ENCODE assay signal across 10 cellular contexts in the genomic region with DNA sequence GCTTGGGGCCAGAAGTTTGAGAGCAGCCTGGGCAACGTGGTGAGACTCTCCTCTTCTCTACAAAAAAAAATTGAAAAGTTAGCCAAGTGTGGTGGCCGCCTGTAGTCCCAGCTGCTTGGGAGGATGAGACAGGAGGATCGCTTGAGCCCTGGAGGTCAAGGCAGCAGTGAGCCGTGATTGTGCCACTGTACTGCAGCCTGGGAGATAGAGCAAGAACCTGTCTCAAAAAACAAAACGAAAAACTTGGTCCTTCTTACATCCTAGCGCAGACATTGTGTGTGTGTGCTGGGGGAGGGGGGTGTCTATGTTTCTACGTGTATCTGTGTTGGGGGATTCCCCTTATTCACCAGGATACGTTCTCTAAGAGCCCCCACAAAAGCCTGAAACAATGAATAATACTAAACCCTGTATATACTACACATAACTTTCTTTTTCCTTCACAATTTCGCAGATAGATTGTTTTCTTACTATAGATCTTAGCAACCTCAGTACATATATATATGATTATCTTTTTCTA. TPM values are rescaled to one million over a fixed set of nuclear protein-coding genes. Genes with fewer than 3 reads are reported as not detected.
DNase-seq lines count a peak whose midpoint lies in the region; ATAC-seq and TF ChIP-seq lines count a peak whose summit lies in the region.
"Had no signal": no experiment of that assay in that cellular context is flagged by ENCODE, and none has a peak within 500 bp of the region (broad histone marks: within the 10 kb centered on the region; RNA-seq: fewer than 3 reads in every experiment).

No MANE protein-coding gene starts in this region.

- H3K4me3 ChIP-seq in adrenal gland (peak overlapping the region in 2 of 4 donors; percentile 52 to 53), liver (ENCODE audit: low read depth in 1 of 3, low read length in 3 of 3) (peak overlapping the region in 2 of 3 donors; percentile 64 to 80), stomach smooth muscle (ENCODE audit: low read length in 2 of 2) (peak overlapping the region; percentile 78 to 86)
- H3K4me3 ChIP-seq: BLaER1 had no signal

- peak overlapping the region; percentile 90 for H3K27ac Mint-ChIP-seq in activated CD4-positive, alpha-beta T cell treated with anti-CD3 and anti-CD28 coated beads, Interleukin-2, amount 10 ng/mL, durations not matched to agents 24 days and 14 days

- intact Hi-C loops in activated CD4-positive, alpha-beta T cell treated with anti-CD3 and anti-CD28 coated beads, Interleukin-2, amount 10 ng/mL, durations not matched to agents 24 days and 14 days (cut with micrococcal nuclease), result no loop called here
- intact Hi-C loops in adrenal gland (cut with DNase I), result no loop called here

- DNase-seq in activated CD4-positive, alpha-beta T cell treated with anti-CD3 and anti-CD28 coated beads, Interleukin-2, amount 10 ng/mL, durations not matched to agents 24 days and 14 days, result no peak
- no peak for DNase-seq in activated CD4-positive, alpha-beta T cell treated with anti-CD3 and anti-CD28 coated beads for 1 hour
- DNase-seq in adrenal gland (peak in 3 of 7 donors; percentile 22 to 48 (median 41)), NCI-H82 treated with DMSO at 0.1 percent for 48 hours (lab: John Stamatoyannopoulos, UW; ENCODE audit: unreplicated experiment) (no peak), D341Med (ENCODE audit: low spot score) (no peak)
- DNase-seq: cerebellar nuclear complex had no signal

- H3K4me1 ChIP-seq in adrenal gland (replicated peaks in 1 of 2) (peaks cover 24 to 39% of the 10 kb centered on the region in 2 donors), liver (ENCODE audit: control insufficient read depth in 4 of 4, insufficient read depth in 4 of 4, low read length in 3 of 4) (peaks cover 0 to 11% (median 7%) of the 10 kb centered on the region in 4 donors), stomach smooth muscle (ENCODE audit: control insufficient read depth, insufficient read depth, low read length) (peaks cover 26% of the 10 kb centered on the region)

- no peaks in the 10 kb centered on the region for H3K36me3 ChIP-seq in adrenal gland (replicated peaks in 1 of 2)
- H3K36me3 ChIP-seq in liver (ENCODE audit: control insufficient read depth in 4 of 4, insufficient read depth in 3 of 4, low read depth in 1 of 4, low read length in 3 of 4), result no peaks in the 10 kb centered on the region
- H3K36me3 ChIP-seq in stomach smooth muscle (ENCODE audit: control insufficient read depth in 2 of 2, insufficient read depth in 2 of 2, low read length in 2 of 2), result peaks cover 4 to 5% of the 10 kb centered on the region in 2 donors
- H3K36me3 ChIP-seq: BLaER1 had no signal

- no peaks in the 10 kb centered on the region for H3K9me3 ChIP-seq in adrenal gland (replicated peaks in 1 of 3)
- H3K9me3 ChIP-seq in liver (ENCODE audit: control insufficient read depth in 4 of 4, low read length in 3 of 4), result no peaks in the 10 kb centered on the region
- no peaks in the 10 kb centered on the region for H3K9me3 ChIP-seq in stomach smooth muscle (ENCODE audit: control insufficient read depth in 2 of 2, low read length in 2 of 2)
- H3K9me3 ChIP-seq: BLaER1 had no signal

- peaks cover 9% of the 10 kb centered on the region for H3K27me3 Mint-ChIP-seq in activated CD4-positive, alpha-beta T cell treated with anti-CD3 and anti-CD28 coated beads, Interleukin-2, amount 10 ng/mL, durations not matched to agents 24 days and 14 days

- TF ChIP-seq CTCF in adrenal gland (IDR thresholded peaks at IDR 0.05) (no peak), liver (IDR thresholded peaks at IDR 0.05; ENCODE audit: low read depth, low read length, missing input control) (no peak)

- no peaks in the 10 kb centered on the region for H3K9me3 Mint-ChIP-seq in activated CD4-positive, alpha-beta T cell treated with anti-CD3 and anti-CD28 coated beads, Interleukin-2, amount 10 ng/mL, durations not matched to agents 24 days and 14 days

- H3K4me3 Mint-ChIP-seq in activated CD4-positive, alpha-beta T cell treated with anti-CD3 and anti-CD28 coated beads, Interleukin-2, amount 10 ng/mL, durations not matched to agents 24 days and 14 days, result peak overlapping the region; percentile 89

- TF ChIP-seq RAD21 in liver (IDR thresholded peaks at IDR 0.05), result no peak

- TF ChIP-seq POLR2A in adrenal gland (IDR thresholded peaks at IDR 0.05), result no peak

- peaks cover 23% of the 10 kb centered on the region for H3K4me1 Mint-ChIP-seq in activated CD4-positive, alpha-beta T cell treated with anti-CD3 and anti-CD28 coated beads, Interleukin-2, amount 10 ng/mL, durations not matched to agents 24 days and 14 days

- no peak overlapping the region for H3K9ac ChIP-seq in liver (ENCODE audit: low read depth in 1 of 2, low read length in 2 of 2)
- peak overlapping the region; percentile 24 to 75 for H3K9ac ChIP-seq in stomach smooth muscle (ENCODE audit: low read length in 2 of 2)
- H3K9ac ChIP-seq: BLaER1 had no signal

- peak overlapping the region; percentile 90 to 97 (median 95) for H3K27ac ChIP-seq in adrenal gland
- H3K27ac ChIP-seq in liver (ENCODE audit: low read depth in 1 of 2, low read length in 2 of 2), result peak overlapping the region; percentile 68
- peak overlapping the region; percentile 89 for H3K27ac ChIP-seq in stomach smooth muscle (ENCODE audit: low read length)
- H3K27ac ChIP-seq: BLaER1 had no signal

- no peaks in the 10 kb centered on the region for H3K36me3 Mint-ChIP-seq in activated CD4-positive, alpha-beta T cell treated with anti-CD3 and anti-CD28 coated beads, Interleukin-2, amount 10 ng/mL, durations not matched to agents 24 days and 14 days (ENCODE audit: low read depth)

- WGBS in adrenal gland, 4 donors, result 41 to 51% (median 47%) methylated on average over 9 of the region's 9 CpGs
- WGBS in liver, result 68% methylated on average over 9 of the region's 9 CpGs

- H3K27me3 ChIP-seq in adrenal gland (no peaks in the 10 kb centered on the region), liver (ENCODE audit: control insufficient read depth in 4 of 4, insufficient read depth in 4 of 4, low read length in 3 of 4) (no peaks in the 10 kb centered on the region), stomach smooth muscle (ENCODE audit: control insufficient read depth in 1 of 2, insufficient read depth in 2 of 2, low read length in 2 of 2) (no peaks in the 10 kb centered on the region)
- H3K27me3 ChIP-seq: BLaER1 had no signal

- ATAC-seq in HG03280 (IDR thresholded peaks at IDR 0.05; ENCODE audit: unreplicated experiment), result no peak

TF ChIP-seq in liver, 16 proteins besides CTCF, POLR2A, EP300 and RAD21 (continues in another document):
- TF ChIP-seq HNF4A (conservative IDR thresholded peaks at IDR 0.05) (no peak), EGR1 (IDR thresholded peaks at IDR 0.05; ENCODE audit: low read depth in 2 of 2) (no peak), GABPA (IDR thresholded peaks at IDR 0.05 in 1 of 2, conservative IDR thresholded peaks at IDR 0.05 in 1 of 2) (no peak), JUND (IDR thresholded peaks at IDR 0.05) (no peak), RXRA (IDR thresholded peaks at IDR 0.05) (no peak), HNF4G (IDR thresholded peaks at IDR 0.05) (no peak), YY1 (IDR thresholded peaks at IDR 0.05) (no peak), SP1 (IDR thresholded peaks at IDR 0.05) (no peak), FOXA2 (IDR thresholded peaks at IDR 0.05) (no peak), FOXA1 (IDR thresholded peaks at IDR 0.05) (no peak), TAF1 (conservative IDR thresholded peaks at IDR 0.05) (no peak)
- TF ChIP-seq, protein P1, sequence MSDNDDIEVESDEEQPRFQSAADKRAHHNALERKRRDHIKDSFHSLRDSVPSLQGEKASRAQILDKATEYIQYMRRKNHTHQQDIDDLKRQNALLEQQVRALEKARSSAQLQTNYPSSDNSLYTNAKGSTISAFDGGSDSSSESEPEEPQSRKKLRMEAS (IDR thresholded peaks at IDR 0.05), result no peak
- TF ChIP-seq, protein P2, sequence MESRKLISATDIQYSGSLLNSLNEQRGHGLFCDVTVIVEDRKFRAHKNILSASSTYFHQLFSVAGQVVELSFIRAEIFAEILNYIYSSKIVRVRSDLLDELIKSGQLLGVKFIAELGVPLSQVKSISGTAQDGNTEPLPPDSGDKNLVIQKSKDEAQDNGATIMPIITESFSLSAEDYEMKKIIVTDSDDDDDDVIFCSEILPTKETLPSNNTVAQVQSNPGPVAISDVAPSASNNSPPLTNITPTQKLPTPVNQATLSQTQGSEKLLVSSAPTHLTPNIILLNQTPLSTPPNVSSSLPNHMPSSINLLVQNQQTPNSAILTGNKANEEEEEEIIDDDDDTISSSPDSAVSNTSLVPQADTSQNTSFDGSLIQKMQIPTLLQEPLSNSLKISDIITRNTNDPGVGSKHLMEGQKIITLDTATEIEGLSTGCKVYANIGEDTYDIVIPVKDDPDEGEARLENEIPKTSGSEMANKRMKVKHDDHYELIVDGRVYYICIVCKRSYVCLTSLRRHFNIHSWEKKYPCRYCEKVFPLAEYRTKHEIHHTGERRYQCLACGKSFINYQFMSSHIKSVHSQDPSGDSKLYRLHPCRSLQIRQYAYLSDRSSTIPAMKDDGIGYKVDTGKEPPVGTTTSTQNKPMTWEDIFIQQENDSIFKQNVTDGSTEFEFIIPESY (IDR thresholded peaks at IDR 0.05), result no peak
- TF ChIP-seq, protein P3, sequence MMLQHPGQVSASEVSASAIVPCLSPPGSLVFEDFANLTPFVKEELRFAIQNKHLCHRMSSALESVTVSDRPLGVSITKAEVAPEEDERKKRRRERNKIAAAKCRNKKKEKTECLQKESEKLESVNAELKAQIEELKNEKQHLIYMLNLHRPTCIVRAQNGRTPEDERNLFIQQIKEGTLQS (IDR thresholded peaks at IDR 0.05), result no peak

RNA-seq across cellular contexts. Expression of a gene that starts 7.9 kb away (rescaled TPM):
- 0.19 and 0.70 TPM in 2 replicates for total RNA-seq in activated CD4-positive, alpha-beta T cell treated with anti-CD3 and anti-CD28 coated beads, Interleukin-2, amount 10 ng/mL, durations not matched to agents 24 days and 14 days
- 100 to 1,000 TPM in 1 of 8 donors, 10 to 100 TPM in 7; 47.6 to 105 (median 61.3) TPM for total RNA-seq in adrenal gland
- 10 to 100 TPM; 12.0 to 18.1 (median 16.8) TPM for polyA plus RNA-seq in adrenal gland
- total RNA-seq in liver, result 10 to 100 TPM; 18.2 to 24.8 TPM
- 1 to 10 TPM; 4.3 to 6.0 TPM for polyA plus RNA-seq in liver

RNA-seq across cellular contexts. Expression of a gene that starts 33.9 kb away (rescaled TPM):
- total RNA-seq in activated CD4-positive, alpha-beta T cell treated with anti-CD3 and anti-CD28 coated beads, Interleukin-2, amount 10 ng/mL, durations not matched to agents 24 days and 14 days, result 0.70 and 1.0 TPM in 2 replicates
- total RNA-seq in adrenal gland, result 1 to 10 TPM; 1.4 to 4.7 (median 2.2) TPM
- 1 to 10 TPM in 2 of 3 donors, under 1 TPM in 1; 0.84 to 1.2 (median 1.2) TPM for polyA plus RNA-seq in adrenal gland
- total RNA-seq in liver, result 1 to 10 TPM; 1.4 to 1.6 TPM
- 1 to 10 TPM in 1 of 2 donors, under 1 TPM in 1; 0.35 to 1.9 TPM for polyA plus RNA-seq in liver

RNA-seq across cellular contexts. Expression of a gene that starts 37.2 kb away (rescaled TPM):
- total RNA-seq in activated CD4-positive, alpha-beta T cell treated with anti-CD3 and anti-CD28 coated beads, Interleukin-2, amount 10 ng/mL, durations not matched to agents 24 days and 14 days, result 256 and 258 TPM in 2 replicates
- 100 to 1,000 TPM; 123 to 175 (median 146) TPM for total RNA-seq in adrenal gland
- 100 to 1,000 TPM in 2 of 3 donors, 10 to 100 TPM in 1; 90.4 to 130 (median 101) TPM for polyA plus RNA-seq in adrenal gland
- 10 to 100 TPM; 55.5 to 80.2 TPM for total RNA-seq in liver
- polyA plus RNA-seq in liver, result 10 to 100 TPM; 34.9 to 35.9 TPM

Comparison
In these comparisons a context has a peak if more than half of its experiments do, and no peak if none do; other contexts are left out.
1. H3K9ac ChIP-seq: peak in stomach smooth muscle (2 of 2); none in liver (0 of 2).
2. RNA of a gene that starts 7.9 kb away (total RNA-seq): 47.6 to 105 TPM in adrenal gland and 18.2 to 24.8 TPM in liver; 0.19 to 0.70 TPM in activated CD4-positive, alpha-beta T cell treated with anti-CD3 and anti-CD28 coated beads, Interleukin-2, amount 10 ng/mL, durations not matched to agents 24 days and 14 days; every median in the first group is over 10 times any median in the second.
3. Peak in every context shown above with its lines, with median percentiles within 50 percentile points of each other: H3K27ac ChIP-seq.